ENCODE assay signal across 16 cellular contexts in the genomic region with DNA sequence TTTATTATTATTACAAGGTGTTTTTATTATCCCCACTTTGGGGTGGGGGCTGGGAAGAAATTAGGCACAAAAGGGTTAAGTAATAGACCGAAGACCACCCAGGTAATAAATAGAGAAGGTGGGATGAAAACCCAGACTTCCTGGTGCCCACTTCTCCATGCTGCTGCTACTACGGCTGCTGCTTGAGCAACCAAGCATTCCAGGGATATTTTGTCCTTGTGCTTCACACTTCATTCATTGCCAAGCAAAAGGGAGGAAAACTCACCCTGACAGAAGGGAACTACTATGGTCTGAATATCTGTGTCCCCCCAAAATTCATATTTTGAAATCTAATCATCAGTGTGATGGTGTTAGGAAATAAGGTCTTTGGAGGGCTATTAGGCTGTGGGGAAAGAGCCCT.
"Had no signal": no experiment of that assay in that cellular context is flagged by ENCODE, and none has a peak within 500 bp of the region (broad histone marks: within the 10 kb centered on the region; RNA-seq: fewer than 3 reads in every experiment).

No MANE protein-coding gene starts in this region.

- H3K4me3 ChIP-seq: gastroesophageal sphincter, mucosa of descending colon, stomach, thoracic aorta had no signal

- ATAC-seq: esophagus mucosa; gastroesophageal sphincter; left colon; mucosa of descending colon; naive thymus-derived CD8-positive, alpha-beta T cell had no signal

- DNase-seq: effector memory CD4-positive, alpha-beta T cell; glutamatergic neuron; kidney; left colon; mammary epithelial cell; mucosa of descending colon; naive thymus-derived CD8-positive, alpha-beta T cell; posterior cingulate gyrus; small intestine; stimulated activated CD4-positive, alpha-beta T cell treated with anti-CD3 and anti-CD28 coated beads, Interleukin-12 subunit alpha, Interleukin-12 subunit beta, amount 100 ng/mL, for 4 hours; stimulated activated naive CD4-positive, alpha-beta T cell; stomach had no signal

- H3K9me3 ChIP-seq: gastroesophageal sphincter, mucosa of descending colon, stomach, thoracic aorta had no signal

- H3K4me1 ChIP-seq: gastroesophageal sphincter, stomach had no signal

- FAIRE-seq: endometrium, kidney, small intestine had no signal

- H3K27me3 ChIP-seq: gastroesophageal sphincter, stomach had no signal

- H3K27ac ChIP-seq: gastroesophageal sphincter, stomach, thoracic aorta had no signal

- H3K36me3 ChIP-seq: gastroesophageal sphincter, stomach, thoracic aorta had no signal
